ENCODE assay signal across 8 cellular contexts in the genomic region with DNA sequence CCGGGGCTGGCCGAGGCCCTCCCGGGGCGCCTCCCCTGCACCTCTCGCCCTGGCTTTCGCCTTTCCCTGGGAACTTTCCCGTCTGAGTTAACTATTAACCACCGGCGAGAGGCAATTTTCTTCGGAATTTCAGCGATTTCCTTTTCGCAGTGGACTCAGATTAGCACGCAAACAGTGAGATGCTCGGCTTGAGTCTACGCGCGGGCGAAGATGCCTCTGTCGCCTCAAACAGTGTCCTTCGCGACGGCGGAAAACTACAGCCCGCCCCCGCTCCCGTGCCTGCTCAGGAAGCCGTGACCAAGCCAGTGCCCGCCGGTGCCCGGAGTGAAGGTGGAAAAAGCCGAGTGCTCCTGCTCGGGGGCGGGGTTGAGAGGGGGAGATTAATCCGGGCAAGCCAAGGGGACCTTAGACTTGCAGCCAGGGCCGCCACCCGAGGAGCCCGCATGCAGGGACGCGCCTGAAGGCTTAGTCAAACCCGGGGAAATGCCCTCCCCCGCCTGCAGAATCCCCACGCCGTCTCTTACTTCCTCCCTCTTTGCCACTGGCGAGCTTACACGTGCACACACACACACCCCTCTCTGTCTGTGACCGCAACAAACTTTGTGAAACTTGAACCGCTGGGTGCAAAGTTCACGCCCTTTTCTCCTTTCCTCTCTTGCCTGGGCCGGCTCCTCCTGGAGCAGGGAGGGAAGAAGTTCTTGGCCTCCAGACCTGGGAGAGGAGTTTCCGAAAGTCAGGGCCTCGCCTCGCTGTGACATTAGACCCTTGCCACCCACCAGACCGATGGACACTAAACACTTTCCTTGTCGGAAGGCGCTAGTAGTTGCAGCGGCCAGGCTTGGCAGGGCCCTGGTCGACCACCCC. TPM values are rescaled to one million over a fixed set of nuclear protein-coding genes. Genes with fewer than 3 reads are reported as not detected.
A peak's percentile ranks its signal among the peaks of the same experiment; 100 is the strongest.
DNase-seq lines count a peak whose midpoint lies in the region; ATAC-seq and TF ChIP-seq lines count a peak whose summit lies in the region.

No MANE protein-coding gene starts in this region.

- no peak for TF ChIP-seq CTCF in WERI-Rb-1 (IDR thresholded peaks at IDR 0.05; ENCODE audit: low read depth, low read length)

- H3K4me1 Mint-ChIP-seq in immature natural killer cell: peaks cover 42 to 43% of the 10 kb centered on the region in 2 donors
- peaks cover 49% of the 10 kb centered on the region for H3K4me1 Mint-ChIP-seq in stimulated activated naive CD8-positive, alpha-beta T cell treated with anti-CD3 and anti-CD28 coated beads, Interleukin-15, amount 100 ng/mL, for 72 hours

- no peak overlapping the region for H3K27ac Mint-ChIP-seq in immature natural killer cell
- no peak overlapping the region for H3K27ac Mint-ChIP-seq in stimulated activated naive CD8-positive, alpha-beta T cell treated with anti-CD3 and anti-CD28 coated beads, Interleukin-15, amount 100 ng/mL, for 72 hours

- ATAC-seq in HG02938 (IDR thresholded peaks at IDR 0.05; ENCODE audit: unreplicated experiment): peak; percentile 51
- ATAC-seq in stimulated activated naive CD8-positive, alpha-beta T cell treated with anti-CD3 and anti-CD28 coated beads, Interleukin-15, amount 100 ng/mL, for 72 hours: peak; percentile 74

- peak; percentile 70 for DNase-seq in activated effector memory CD4-positive, alpha-beta T cell treated with anti-CD3 and anti-CD28 coated beads, Interleukin-2, amount 50 U/mL, for 16 hours
- no peak for DNase-seq in activated effector memory CD4-positive, alpha-beta T cell treated with Interleukin-2 at 50 U/mL for 16 hours
- peak; percentile 36 for DNase-seq in WERI-Rb-1
- DNase-seq in immature natural killer cell: peak in 1 of 3 donors; percentile 14
- peak in 1 of 2 donors; percentile 64 for DNase-seq in stimulated activated naive CD8-positive, alpha-beta T cell treated with anti-CD3 and anti-CD28 coated beads, Interleukin-15, amount 100 ng/mL, for 72 hours
- no peak for DNase-seq in superior temporal gyrus (ENCODE audit: extremely low spot score)
- no peak for DNase-seq in AG08396 (ENCODE audit: low spot score)

- H3K27me3 Mint-ChIP-seq in immature natural killer cell (ENCODE audit: low read depth in 3 of 3): peaks cover 24 to 57% (median 29%) of the 10 kb centered on the region in 3 donors
- H3K27me3 Mint-ChIP-seq in stimulated activated naive CD8-positive, alpha-beta T cell treated with anti-CD3 and anti-CD28 coated beads, Interleukin-15, amount 100 ng/mL, for 72 hours: peaks cover 100% of the 10 kb centered on the region

- peaks cover 0 to 2% (median 0%) of the 10 kb centered on the region in 6 donors for H3K9me3 Mint-ChIP-seq in immature natural killer cell
- no peaks in the 10 kb centered on the region for H3K9me3 Mint-ChIP-seq in stimulated activated naive CD8-positive, alpha-beta T cell treated with anti-CD3 and anti-CD28 coated beads, Interleukin-15, amount 100 ng/mL, for 72 hours

- H3K27me3 ChIP-seq in WERI-Rb-1 (ENCODE audit: insufficient read depth, low read depth, severe bottlenecking): peaks cover 100% of the 10 kb centered on the region

- no peak overlapping the region; the same call in 1 of the 2 replicates for H3K4me3 ChIP-seq in WERI-Rb-1 (ENCODE audit: low read depth, low read length)

- no peak overlapping the region for H3K27ac ChIP-seq in WERI-Rb-1

- H3K4me3 Mint-ChIP-seq in immature natural killer cell: peak overlapping the region; percentile 61 to 86 (median 72)
- H3K4me3 Mint-ChIP-seq in stimulated activated naive CD8-positive, alpha-beta T cell treated with anti-CD3 and anti-CD28 coated beads, Interleukin-15, amount 100 ng/mL, for 72 hours: peak overlapping the region; percentile 51 to 58

- H3K36me3 ChIP-seq in WERI-Rb-1: no peaks in the 10 kb centered on the region

- no peaks in the 10 kb centered on the region for H3K9me3 ChIP-seq in WERI-Rb-1 (ENCODE audit: severe bottlenecking)

- H3K36me3 Mint-ChIP-seq in immature natural killer cell: no peaks in the 10 kb centered on the region

RNA-seq across cellular contexts. Expression of gene PAX2, which starts 14.4 kb away (rescaled TPM):
- polyA plus RNA-seq in immature natural killer cell: not detected

Comparison
In these comparisons a context has a peak if more than half of its experiments do, and no peak if none do; other contexts are left out.
1. DNase-seq: peak in activated effector memory CD4-positive, alpha-beta T cell treated with anti-CD3 and anti-CD28 coated beads, Interleukin-2, amount 50 U/mL, for 16 hours (single experiment) and WERI-Rb-1 (single experiment); none in activated effector memory CD4-positive, alpha-beta T cell treated with Interleukin-2 at 50 U/mL for 16 hours (single experiment), superior temporal gyrus (single experiment) and AG08396 (single experiment).